ENCODE assay signal across 8 cellular contexts in the genomic region with DNA sequence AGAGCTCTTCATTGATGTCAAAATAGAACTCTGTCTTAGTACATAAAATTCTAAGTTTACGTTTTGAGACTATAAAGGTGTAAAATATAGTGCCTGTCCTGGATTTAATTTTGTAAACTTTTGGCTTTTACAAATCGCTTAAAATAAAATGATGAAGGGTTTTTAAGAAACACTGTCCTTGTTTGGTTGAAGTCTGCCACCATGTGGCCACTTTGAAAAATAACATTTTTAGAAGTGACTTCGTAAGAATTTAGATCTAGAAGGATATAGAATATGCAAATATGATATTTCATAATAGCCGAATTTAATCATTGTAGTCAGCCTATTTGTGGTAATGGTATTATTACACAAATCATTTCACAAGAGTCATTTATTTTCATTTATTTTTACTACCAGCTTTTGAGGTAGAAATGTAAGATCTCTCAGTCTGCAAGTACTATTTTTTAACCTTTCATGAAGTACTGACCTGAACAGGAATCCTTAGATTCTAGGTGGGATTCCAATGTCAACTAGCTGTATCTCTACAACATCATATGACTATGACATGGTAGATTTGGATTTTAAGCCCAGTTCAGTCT. TPM values are rescaled to one million over a fixed set of nuclear protein-coding genes. Genes with fewer than 3 reads are reported as not detected.
DNase-seq lines count a peak whose midpoint lies in the region; ATAC-seq and TF ChIP-seq lines count a peak whose summit lies in the region.
"Had no signal": no experiment of that assay in that cellular context is flagged by ENCODE, and none has a peak within 500 bp of the region (broad histone marks: within the 10 kb centered on the region; RNA-seq: fewer than 3 reads in every experiment).

No MANE protein-coding gene starts in this region.

- no peak for ATAC-seq in thoracic aorta (ENCODE audit: insufficient number of reproducible peaks, low FRiP score, low read depth)

- TF ChIP-seq CTCF in fibroblast of villous mesenchyme (IDR thresholded peaks at IDR 0.05; ENCODE audit: insufficient read depth, low read depth, low read length) (peak; percentile 52), thoracic aorta (IDR thresholded peaks at IDR 0.05) (peak; percentile 53)

- no peaks in the 10 kb centered on the region for H3K27me3 ChIP-seq in thoracic aorta (replicated peaks; ENCODE audit: insufficient read depth)

- in situ Hi-C loops in G401 (cut with HindIII; ENCODE audit: low sequenced_read_pairs), result no loop called here

- H3K4me3 ChIP-seq in fibroblast of villous mesenchyme (ENCODE audit: low read depth, low read length) (no peak overlapping the region), thoracic aorta (no peak overlapping the region)

- no peaks in the 10 kb centered on the region for H3K4me1 ChIP-seq in thoracic aorta (ENCODE audit: control insufficient read depth in 1 of 2, low read depth in 2 of 2)

- no peaks in the 10 kb centered on the region for H3K9me3 ChIP-seq in thoracic aorta

- peak; percentile 13 for DNase-seq in G401 (ENCODE audit: low spot score)
- peak; percentile 19 for DNase-seq in H4 (ENCODE audit: low spot score)
- DNase-seq in RKO (ENCODE audit: low spot score), result peak; percentile 66
- DNase-seq in fibroblast of villous mesenchyme (ENCODE audit: low read depth), result peak; percentile 61
- DNase-seq in thoracic aorta (ENCODE audit: low spot score), result no peak
- DNase-seq in activated CD8-positive, alpha-beta memory T cell treated with anti-CD3 and anti-CD28 coated beads, Interleukin-2, amount 50 U/mL, for 4 hours, result no peak
- DNase-seq in stimulated activated CD4-positive, alpha-beta T cell treated with anti-CD3 and anti-CD28 coated beads, Interleukin-4, amount 100 ng/mL, for 1 hour, result no peak

- H3K27ac ChIP-seq in thoracic aorta, result no peak overlapping the region

- no peaks in the 10 kb centered on the region for H3K36me3 ChIP-seq in thoracic aorta

RNA-seq across cellular contexts. Expression of a gene that starts 31.0 kb away (rescaled TPM):
- total RNA-seq in G401 (2014; rRNA removed; shearing (Covaris generic)), result not detected in 2 replicates
- 8.8 and 9.0 TPM in 2 replicates for total RNA-seq in H4 (2014; rRNA removed; shearing (Covaris generic))
- total RNA-seq in fibroblast of villous mesenchyme (35.1 and 44.9 TPM in 2 replicates), thoracic aorta (10 to 100 TPM; 53.6 to 83.7 TPM)
- total RNA-seq: T-helper 2 cell treated with Interferon-gamma antibody and Interleukin-4, amounts not matched to agents 100 ng/mL and 5 ng/mL, for 36 hours had no signal

Comparison
In these comparisons a context has a peak if more than half of its experiments do, and no peak if none do; other contexts are left out.
1. DNase-seq: peak in G401 (single experiment), H4 (single experiment), RKO (single experiment) and fibroblast of villous mesenchyme (single experiment); none in thoracic aorta (single experiment), activated CD8-positive, alpha-beta memory T cell treated with anti-CD3 and anti-CD28 coated beads, Interleukin-2, amount 50 U/mL, for 4 hours (single experiment) and stimulated activated CD4-positive, alpha-beta T cell treated with anti-CD3 and anti-CD28 coated beads, Interleukin-4, amount 100 ng/mL, for 1 hour (single experiment).